In genomic region chr3:129892486-129892856, GRCh38 we compare ENCODE assay signal across 9 cellular contexts. TPM values are rescaled to one million over a fixed set of nuclear protein-coding genes. Genes with fewer than 3 reads are reported as not detected.
A peak's percentile ranks its signal among the peaks of the same experiment; 100 is the strongest.
DNase-seq lines count a peak whose midpoint lies in the region; ATAC-seq, FAIRE-seq and TF ChIP-seq lines count a peak whose summit lies in the region.
"Had no signal": no experiment of that assay in that cellular context is flagged by ENCODE, and none has a peak within 500 bp of the region (broad histone marks: within the 10 kb centered on the region; RNA-seq: fewer than 3 reads in every experiment).

No MANE protein-coding gene starts in this region.

- H3K27me3 Mint-ChIP-seq in activated T-helper 1 cell treated with anti-CD3 and anti-CD28 coated beads, Interleukin-12 subunit alpha, Interleukin-12 subunit beta, Interleukin-2, Interleukin-4 antibody, amounts not matched to agents 30 ng/mL and 10 ng/mL and 1 ng/mL, durations not matched to agents 14 hours and 24 hours and 36 hours (ENCODE audit: insufficient read depth) = no peaks in the 10 kb centered on the region

- H3K27ac ChIP-seq in right atrium auricular region (peak overlapping the region; percentile 90 to 97), iPS DF 6.9 (ENCODE audit: low read length) (no peak overlapping the region)

- no peaks in the 10 kb centered on the region for H3K9me3 Mint-ChIP-seq in activated T-helper 1 cell treated with anti-CD3 and anti-CD28 coated beads, Interleukin-12 subunit alpha, Interleukin-12 subunit beta, Interleukin-2, Interleukin-4 antibody, amounts not matched to agents 30 ng/mL and 10 ng/mL and 1 ng/mL, durations not matched to agents 14 hours and 24 hours and 36 hours

- TF ChIP-seq CTCF in right atrium auricular region (IDR thresholded peaks at IDR 0.05) = no peak

- DNase-seq in right atrium auricular region (ENCODE audit: low spot score) (no peak), left ventricle myocardium superior (no peak), iPS DF 6.9 (ENCODE audit: low read depth, low spot score) (no peak), GM12891 (ENCODE audit: insufficient read length, low spot score) (no peak), mesenteric fat pad (ENCODE audit: low spot score) (no peak)
- DNase-seq in activated T-helper 1 cell treated with anti-CD3 and anti-CD28 coated beads, Interleukin-12 subunit alpha, Interleukin-12 subunit beta, Interleukin-2, Interleukin-4 antibody, amounts not matched to agents 30 ng/mL and 10 ng/mL and 1 ng/mL, durations not matched to agents 14 hours and 24 hours and 36 hours (ENCODE audit: low spot score) = no peak
- DNase-seq in stimulated activated CD4-positive, alpha-beta T cell treated with anti-CD3 and anti-CD28 coated beads, Interleukin-4, amount 100 ng/mL, for 1 hour = peak; percentile 7

- H3K27me3 ChIP-seq in right atrium auricular region = no peaks in the 10 kb centered on the region
- no peaks in the 10 kb centered on the region for H3K27me3 ChIP-seq in iPS DF 6.9 (ENCODE audit: control insufficient read depth, insufficient read depth, low read length)

- H3K4me3 ChIP-seq in right atrium auricular region = peak overlapping the region; percentile 72 to 87
- H3K4me3 ChIP-seq in iPS DF 6.9 (ENCODE audit: low read length) = peak overlapping the region; percentile 94; the same call in 1 of the 2 replicates

- H3K36me3 ChIP-seq in right atrium auricular region (no peaks in the 10 kb centered on the region), iPS DF 6.9 (ENCODE audit: control insufficient read depth, insufficient read depth, low read length) (no peaks in the 10 kb centered on the region)

- no CpG with 5 or more reads among the region's 13 CpGs for WGBS in iPS DF 6.9 (ENCODE audit: insufficient coverage, insufficient read length)

- H3K4me1 Mint-ChIP-seq in activated T-helper 1 cell treated with anti-CD3 and anti-CD28 coated beads, Interleukin-12 subunit alpha, Interleukin-12 subunit beta, Interleukin-2, Interleukin-4 antibody, amounts not matched to agents 30 ng/mL and 10 ng/mL and 1 ng/mL, durations not matched to agents 14 hours and 24 hours and 36 hours (ENCODE audit: low read depth) = peaks cover 52% of the 10 kb centered on the region

- H3K4me1 ChIP-seq in right atrium auricular region (peaks cover 0 to 48% of the 10 kb centered on the region in 2 donors), iPS DF 6.9 (ENCODE audit: control insufficient read depth, insufficient read depth, low read length) (no peaks in the 10 kb centered on the region)

- no peak for FAIRE-seq in GM12891 (lab: Jason Lieb, UNC)
- FAIRE-seq: endometrium had no signal

- H3K9me3 ChIP-seq in right atrium auricular region (no peaks in the 10 kb centered on the region), iPS DF 6.9 (ENCODE audit: control insufficient read depth, insufficient read depth, low read length) (no peaks in the 10 kb centered on the region)

- ATAC-seq in left ventricle myocardium superior = no peak
- no peak for ATAC-seq in HG03460 (IDR thresholded peaks at IDR 0.05; ENCODE audit: unreplicated experiment)

- intact Hi-C loops in left ventricle myocardium superior (cut with micrococcal nuclease) = no loop called here
- intact Hi-C loops in activated T-helper 1 cell treated with anti-CD3 and anti-CD28 coated beads, Interleukin-12 subunit alpha, Interleukin-12 subunit beta, Interleukin-2, Interleukin-4 antibody, amounts not matched to agents 30 ng/mL and 10 ng/mL and 1 ng/mL, durations not matched to agents 14 hours and 24 hours and 36 hours (cut with micrococcal nuclease) = loop anchor here (2.0 to 10.0 kb wide), 6 partner anchors 42 to 1840 kb away; partner anchors contain the start of genes ATP2C1, IFT122, NUDT16 and SEC61A1

- H3K36me3 Mint-ChIP-seq in activated T-helper 1 cell treated with anti-CD3 and anti-CD28 coated beads, Interleukin-12 subunit alpha, Interleukin-12 subunit beta, Interleukin-2, Interleukin-4 antibody, amounts not matched to agents 30 ng/mL and 10 ng/mL and 1 ng/mL, durations not matched to agents 14 hours and 24 hours and 36 hours (ENCODE audit: low read depth) = peaks cover 3% of the 10 kb centered on the region

- H3K4me3 Mint-ChIP-seq in activated T-helper 1 cell treated with anti-CD3 and anti-CD28 coated beads, Interleukin-12 subunit alpha, Interleukin-12 subunit beta, Interleukin-2, Interleukin-4 antibody, amounts not matched to agents 30 ng/mL and 10 ng/mL and 1 ng/mL, durations not matched to agents 14 hours and 24 hours and 36 hours = peak overlapping the region; percentile 84

- peak overlapping the region; percentile 72 for H3K27ac Mint-ChIP-seq in activated T-helper 1 cell treated with anti-CD3 and anti-CD28 coated beads, Interleukin-12 subunit alpha, Interleukin-12 subunit beta, Interleukin-2, Interleukin-4 antibody, amounts not matched to agents 30 ng/mL and 10 ng/mL and 1 ng/mL, durations not matched to agents 14 hours and 24 hours and 36 hours

- no peak for TF ChIP-seq POLR2A in GM12891 (IDR thresholded peaks at IDR 0.05; ENCODE audit: low read depth, low read length)

TF ChIP-seq in GM12891, 5 proteins besides CTCF, POLR2A, EP300 and RAD21:
- TF ChIP-seq TAF1 (IDR thresholded peaks at IDR 0.05; ENCODE audit: low read depth, low read length) (no peak), POU2F2 (IDR thresholded peaks at IDR 0.05; ENCODE audit: low read depth, low read length) (no peak), POLR2AphosphoS5 (IDR thresholded peaks at IDR 0.05; ENCODE audit: low read depth, low read length) (no peak), SPI1 (IDR thresholded peaks at IDR 0.05; ENCODE audit: low read depth, low read length) (no peak), PAX5 (IDR thresholded peaks at IDR 0.05; ENCODE audit: insufficient read depth, low read length, severe bottlenecking) (no peak)
TF ChIP-seq in GM12891: peak in this region for 0.

RNA-seq across cellular contexts. Expression of gene TMCC1, which starts 1.0 kb away (rescaled TPM):
- total RNA-seq in right atrium auricular region = 10 to 100 TPM; 20.0 to 21.7 TPM
- total RNA-seq in left ventricle myocardium superior = 28.4 TPM
- total RNA-seq in activated T-helper 1 cell treated with anti-CD3 and anti-CD28 coated beads, Interleukin-12 subunit alpha, Interleukin-12 subunit beta, Interleukin-2, Interleukin-4 antibody, amounts not matched to agents 30 ng/mL and 10 ng/mL and 1 ng/mL, durations not matched to agents 14 hours and 24 hours and 36 hours = 17.1 and 22.4 TPM in 2 replicates
- polyA plus RNA-seq in GM12891 (2012; ENCODE audit: low read depth, missing spikeins) = 7.7 TPM
- 41.0 TPM for total RNA-seq in mesenteric fat pad
